Comparison of ENCODE assay signal across 8 cellular contexts in the genomic region with DNA sequence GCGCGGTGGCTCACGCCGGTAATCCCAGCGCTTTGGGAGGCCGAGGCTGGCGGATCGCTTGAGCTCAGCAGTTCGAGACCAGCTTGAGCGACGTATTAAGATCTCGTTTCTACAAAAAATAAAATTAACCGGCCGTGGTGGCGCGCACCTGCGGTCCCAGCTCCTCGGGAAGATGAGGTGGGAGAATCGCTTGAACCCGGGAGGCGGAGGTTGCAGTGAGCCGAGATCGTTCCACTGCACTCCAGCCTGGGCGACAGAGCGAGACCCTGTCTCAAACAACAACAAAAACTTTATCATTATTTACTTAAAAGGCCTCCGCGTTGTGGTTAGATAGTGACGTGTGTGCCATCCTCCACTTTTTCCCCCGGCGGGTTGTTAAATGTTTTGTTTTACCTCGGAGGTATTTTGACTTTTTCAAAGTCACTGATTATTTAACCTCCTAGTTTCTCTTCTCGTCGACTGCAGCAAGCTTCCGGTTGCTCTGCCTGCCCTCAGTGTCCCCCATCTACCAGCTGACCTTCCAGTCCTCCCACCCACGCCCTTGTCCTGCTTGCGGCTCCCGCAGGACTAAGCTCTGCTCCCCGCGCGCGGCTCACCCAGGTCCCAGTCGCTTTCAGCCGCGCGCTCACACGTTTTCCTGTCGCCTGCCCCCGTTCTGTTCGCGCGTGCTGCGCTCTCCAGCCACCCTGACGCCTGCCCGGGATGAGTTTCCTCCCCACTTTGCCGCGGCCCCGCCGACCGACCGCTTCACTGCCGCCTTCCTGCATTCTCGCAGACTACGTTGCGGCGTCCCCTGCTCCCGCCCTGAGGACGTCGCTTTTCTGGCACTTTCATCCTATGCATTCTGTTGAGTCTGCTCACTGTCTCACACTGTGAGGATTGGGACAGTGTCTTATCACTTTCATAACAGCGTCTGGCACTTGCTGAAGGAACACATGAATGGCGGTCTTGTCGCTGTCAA. TPM values are rescaled to one million over a fixed set of nuclear protein-coding genes. Genes with fewer than 3 reads are reported as not detected.
A peak's percentile ranks its signal among the peaks of the same experiment; 100 is the strongest.
DNase-seq lines count a peak whose midpoint lies in the region; ATAC-seq and TF ChIP-seq lines count a peak whose summit lies in the region.

No MANE protein-coding gene starts in this region.

- peak; percentile 25 for ATAC-seq in GM18867 (IDR thresholded peaks at IDR 0.05; ENCODE audit: unreplicated experiment)
- ATAC-seq in HG03354 (IDR thresholded peaks at IDR 0.05; ENCODE audit: poor library complexity, severe bottlenecking, unreplicated experiment), result peak; percentile 17
- peak; percentile 59 to 66 for ATAC-seq in lower lobe of right lung

- POLR2A ChIA-PET in AG04449 (lab: Yijun Ruan, JAX), result interaction anchor here (0.5 to 3.0 kb wide), 2 partner anchors 77 to 693 kb away, joined by 3 to 12 read pairs; no protein-coding TSS in a partner anchor

- H3K36me3 ChIP-seq in lower lobe of right lung, result no peaks in the 10 kb centered on the region

- no peaks in the 10 kb centered on the region for H3K9me3 ChIP-seq in lower lobe of right lung

- DNase-seq in AG04449 (ENCODE audit: low read depth, low spot score) (no peak), NCI-H526 (lab: John Stamatoyannopoulos, UW) (peak; percentile 69 to 89), dermis microvascular lymphatic vessel endothelial cell (ENCODE audit: low read depth in 2 of 2) (peak; percentile 48 to 78), lower lobe of right lung (peak; percentile 90)
- peak; percentile 38 to 61 for DNase-seq in activated CD4-positive, alpha-beta T cell treated with anti-CD3 and anti-CD28 coated beads, Interleukin-2, amount 50 U/mL, for 24 hours (ENCODE audit: low read depth in 1 of 2, low spot score in 1 of 2)
- DNase-seq in stimulated activated CD4-positive, alpha-beta T cell treated with anti-CD3 and anti-CD28 coated beads, TNF-alpha, amount 100 ng/mL, for 24 hours (ENCODE audit: low read depth in 3 of 3), result peak; percentile 33 to 72 (median 54)

- no peak for TF ChIP-seq CTCF in AG04449 (IDR thresholded peaks at IDR 0.05; ENCODE audit: insufficient read depth, low read length, missing control alignments)
- no peak for TF ChIP-seq CTCF in lower lobe of right lung (IDR thresholded peaks at IDR 0.05)

- peaks cover 35% of the 10 kb centered on the region for H3K4me1 ChIP-seq in lower lobe of right lung

- H3K27ac ChIP-seq in lower lobe of right lung, result peak overlapping the region; percentile 100

- H3K4me3 ChIP-seq in AG04449 (ENCODE audit: low read depth, low read length) (peak overlapping the region; percentile 57), lower lobe of right lung (peak overlapping the region; percentile 86)

- no peaks in the 10 kb centered on the region for H3K27me3 ChIP-seq in lower lobe of right lung (ENCODE audit: low read depth)

- CTCF ChIA-PET in AG04449 (lab: Yijun Ruan, JAX), result interaction anchor here (0.6 to 2.7 kb wide), 18 partner anchors 8 to 239 kb away, joined by 3 to 12 read pairs (median 3); no protein-coding TSS in a partner anchor

- intact Hi-C loops in lower lobe of right lung (cut with DNase I), result no loop called here

RNA-seq across cellular contexts. Expression of a gene that starts 1.2 kb away (rescaled TPM):
- total RNA-seq in dermis microvascular lymphatic vessel endothelial cell, result 33.1 and 48.2 TPM in 2 replicates
- 129 TPM for total RNA-seq in lower lobe of right lung
